In the genomic region with DNA sequence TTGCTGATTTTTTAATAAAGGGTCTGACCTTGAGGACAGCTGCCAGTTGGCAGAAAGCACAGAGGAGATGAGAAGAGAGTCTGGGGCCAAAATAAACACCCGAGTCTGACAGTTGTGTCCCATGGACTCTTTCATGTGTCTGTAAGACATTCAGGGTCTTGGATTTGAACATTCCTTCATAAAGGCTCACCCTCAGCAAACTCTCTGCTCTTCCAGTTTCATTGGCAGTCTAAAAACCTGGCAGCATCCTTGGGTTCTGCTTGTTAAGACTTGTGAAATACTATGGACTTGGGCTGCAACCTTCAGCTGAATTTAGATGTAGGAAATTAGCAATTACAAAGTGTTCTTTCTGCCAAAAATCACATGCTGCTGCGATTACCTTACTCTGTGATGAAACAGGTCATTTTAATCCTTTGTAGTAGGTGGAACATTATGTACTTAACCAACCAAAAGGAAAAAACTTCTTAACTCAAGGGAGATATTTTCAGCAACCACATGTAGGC, we compare ENCODE assay signal across 15 cellular contexts. TPM values are rescaled to one million over a fixed set of nuclear protein-coding genes. Genes with fewer than 3 reads are reported as not detected.
DNase-seq lines count a peak whose midpoint lies in the region; TF ChIP-seq lines count a peak whose summit lies in the region.
"Had no signal": no experiment of that assay in that cellular context is flagged by ENCODE, and none has a peak within 500 bp of the region (broad histone marks: within the 10 kb centered on the region; RNA-seq: fewer than 3 reads in every experiment).

No MANE protein-coding gene starts in this region.

- H4K20me1 ChIP-seq in osteoblast (ENCODE audit: insufficient read depth, low read length) (no peaks in the 10 kb centered on the region), neural progenitor cell (ENCODE audit: low read depth) (no peaks in the 10 kb centered on the region)
- H4K20me1 ChIP-seq: BLaER1 had no signal

- no peaks in the 10 kb centered on the region for H3K27me3 ChIP-seq in adipocyte (replicated peaks; ENCODE audit: control insufficient read depth, insufficient read depth, low read length)
- H3K27me3 ChIP-seq in osteoblast (ENCODE audit: insufficient read depth, low read length) = no peaks in the 10 kb centered on the region
- no peaks in the 10 kb centered on the region for H3K27me3 ChIP-seq in neural progenitor cell
- H3K27me3 ChIP-seq: BLaER1, transverse colon had no signal

- peaks cover 16% of the 10 kb centered on the region for H3K4me1 ChIP-seq in adipocyte (ENCODE audit: control insufficient read depth, insufficient read depth, low read length)
- peaks cover 8% of the 10 kb centered on the region for H3K4me1 ChIP-seq in osteoblast (ENCODE audit: insufficient read depth, low read length)
- H3K4me1 ChIP-seq in neural progenitor cell = no peaks in the 10 kb centered on the region
- H3K4me1 ChIP-seq: BLaER1, transverse colon had no signal

- H3K36me3 ChIP-seq in adipocyte (ENCODE audit: control insufficient read depth, insufficient read depth, low read length, severe bottlenecking) (no peaks in the 10 kb centered on the region), osteoblast (ENCODE audit: insufficient read depth, low read length) (no peaks in the 10 kb centered on the region), neural progenitor cell (no peaks in the 10 kb centered on the region)
- H3K36me3 ChIP-seq: BLaER1, transverse colon had no signal

- no peak overlapping the region for H3K9ac ChIP-seq in adipocyte (ENCODE audit: low read length)
- H3K9ac ChIP-seq in neural progenitor cell = no peak overlapping the region
- H3K9ac ChIP-seq: BLaER1 had no signal

- peaks cover 2% of the 10 kb centered on the region for H3K4me1 Mint-ChIP-seq in neural progenitor cell

- H3K79me2 ChIP-seq in osteoblast (ENCODE audit: insufficient read depth, low read length) (no peaks in the 10 kb centered on the region), neural progenitor cell (ENCODE audit: low read depth) (no peaks in the 10 kb centered on the region)

- peaks cover 41% of the 10 kb centered on the region for H3K9me3 ChIP-seq in adipocyte (ENCODE audit: control insufficient read depth, low read length)
- no peaks in the 10 kb centered on the region for H3K9me3 ChIP-seq in osteoblast (ENCODE audit: low read depth, low read length)
- peaks cover 3% of the 10 kb centered on the region for H3K9me3 ChIP-seq in neural progenitor cell (ENCODE audit: low read depth)
- H3K9me3 ChIP-seq: transverse colon had no signal

- peaks cover 5% of the 10 kb centered on the region for H3K9me3 Mint-ChIP-seq in neural progenitor cell

- no peaks in the 10 kb centered on the region for H3K36me3 Mint-ChIP-seq in neural progenitor cell

- no peak for TF ChIP-seq CTCF in osteoblast (IDR thresholded peaks at IDR 0.05; ENCODE audit: extremely low read depth, low read depth, low read length)
- no peak for TF ChIP-seq CTCF in neural progenitor cell (IDR thresholded peaks at IDR 0.05)
- no peak for TF ChIP-seq CTCF in GM10266 (IDR thresholded peaks at IDR 0.05; ENCODE audit: control insufficient read depth, insufficient read depth, low read depth, missing control alignments)

- H3K27ac ChIP-seq in osteoblast (ENCODE audit: low read depth, low read length) (peak overlapping the region; percentile 18), neural progenitor cell (no peak overlapping the region)
- H3K27ac ChIP-seq: BLaER1, transverse colon had no signal

- H2AFZ ChIP-seq in osteoblast (ENCODE audit: low read length) = no peak overlapping the region
- H2AFZ ChIP-seq in neural progenitor cell (replicated peaks) = no peak overlapping the region

- no peak overlapping the region for H3K27ac Mint-ChIP-seq in neural progenitor cell

- peak; percentile 20 for DNase-seq in AG08395 (ENCODE audit: low spot score)
- DNase-seq in adipocyte (ENCODE audit: low read depth) = peak; percentile 94
- peak; percentile 99 for DNase-seq in fibroblast of the conjunctiva (ENCODE audit: low read depth)
- no peak for DNase-seq in osteoblast (ENCODE audit: insufficient read length, low spot score, missing footprints)
- DNase-seq in stimulated activated CD4-positive, alpha-beta T cell treated with anti-CD3 and anti-CD28 coated beads, Interleukin-2, amount 100 ng/mL, for 48 hours = no peak
- DNase-seq in UCSD-AML1 (lab: John Stamatoyannopoulos, UW; ENCODE audit: unreplicated experiment) = no peak
- DNase-seq in neural progenitor cell (ENCODE audit: low spot score) = no peak
- no peak for DNase-seq in GM10266 (ENCODE audit: extremely low spot score)
- DNase-seq: activated CD4-positive, alpha-beta T cell treated with anti-CD3 and anti-CD28 coated beads, Interleukin-2, amount 50 U/mL, for 4 hours; glutamatergic neuron; NCI-H2171; stimulated activated CD4-positive, alpha-beta T cell treated with anti-CD3 and anti-CD28 coated beads, Interleukin-4, amount 100 ng/mL, for 1 hour; transverse colon had no signal

- H3K4me3 ChIP-seq in adipocyte (ENCODE audit: low read length) = no peak overlapping the region
- H3K4me3 ChIP-seq in osteoblast (ENCODE audit: insufficient read depth, low read length) = no peak overlapping the region
- H3K4me3 ChIP-seq in neural progenitor cell = no peak overlapping the region
- H3K4me3 ChIP-seq: BLaER1, transverse colon had no signal

- H3K4me2 ChIP-seq in osteoblast (ENCODE audit: insufficient read depth, low read length) (peak overlapping the region; percentile 1), neural progenitor cell (no peak overlapping the region)
- H3K4me2 ChIP-seq: BLaER1 had no signal

- peaks cover 2% of the 10 kb centered on the region for H3K27me3 Mint-ChIP-seq in neural progenitor cell (ENCODE audit: insufficient read depth, low read depth)

- no peaks in the 10 kb centered on the region for H3F3A ChIP-seq in neural progenitor cell (ENCODE audit: low read depth)

- H3K4me3 Mint-ChIP-seq in neural progenitor cell = no peak overlapping the region

RNA-seq across cellular contexts. Expression of a gene that starts 32.0 kb away (rescaled TPM):
- total RNA-seq in osteoblast = not detected in 2 replicates
- total RNA-seq in neural progenitor cell (ENCODE audit: low replicate concordance) = not detected in 2 replicates
- total RNA-seq: SK-MEL-5, transverse colon had no signal

Comparison
In these comparisons a context has a peak if more than half of its experiments do, and no peak if none do; other contexts are left out.
1. DNase-seq: peak in AG08395 (single experiment), adipocyte (single experiment) and fibroblast of the conjunctiva (single experiment); none in osteoblast (single experiment), stimulated activated CD4-positive, alpha-beta T cell treated with anti-CD3 and anti-CD28 coated beads, Interleukin-2, amount 100 ng/mL, for 48 hours (0 of 2), UCSD-AML1 (single experiment), neural progenitor cell (single experiment) and GM10266 (single experiment).